ENCODE assay signal across 7 cellular contexts in genomic region chr11:13487661-13488030, GRCh38. TPM values are rescaled to one million over a fixed set of nuclear protein-coding genes. Genes with fewer than 3 reads are reported as not detected.
A peak's percentile ranks its signal among the peaks of the same experiment; 100 is the strongest.
DNase-seq lines count a peak whose midpoint lies in the region; ATAC-seq lines count a peak whose summit lies in the region.

No MANE protein-coding gene starts in this region.

- no peaks in the 10 kb centered on the region for H3K9me3 ChIP-seq in GM23248 (ENCODE audit: low read depth)

- H3K9me3 Mint-ChIP-seq in effector memory CD8-positive, alpha-beta T cell = no peaks in the 10 kb centered on the region

- peak; percentile 76 for ATAC-seq in effector memory CD8-positive, alpha-beta T cell (replicated peaks)
- ATAC-seq in GM21737 (IDR thresholded peaks at IDR 0.05; ENCODE audit: unreplicated experiment) = no peak

- H3K27ac ChIP-seq in GM23248 = no peak overlapping the region

- no peaks in the 10 kb centered on the region for H3K36me3 ChIP-seq in GM23248 (ENCODE audit: low read depth)

- H3F3A ChIP-seq in GM23248 (ENCODE audit: insufficient read depth) = no peaks in the 10 kb centered on the region

- peak overlapping the region; percentile 68 for H3K4me3 ChIP-seq in GM23248

- peaks cover 0 to 9% of the 10 kb centered on the region in 2 donors for H3K27me3 Mint-ChIP-seq in effector memory CD8-positive, alpha-beta T cell

- H3K27ac Mint-ChIP-seq in effector memory CD8-positive, alpha-beta T cell = peak overlapping the region; percentile 44 to 47

- DNase-seq in ELR (ENCODE audit: low read depth) (peak; percentile 22), GM23248 (peak; percentile 49), NCI-H69 (lab: John Stamatoyannopoulos, UW) (peak; percentile 88), pons (ENCODE audit: low spot score) (peak; percentile 8), SW480 (ENCODE audit: low spot score) (no peak)
- DNase-seq in effector memory CD8-positive, alpha-beta T cell = peak in 2 of 3 experiments; percentile 4 to 18

- no peaks in the 10 kb centered on the region for H3K79me2 ChIP-seq in GM23248 (ENCODE audit: insufficient read depth)

- no peaks in the 10 kb centered on the region for H3K36me3 Mint-ChIP-seq in effector memory CD8-positive, alpha-beta T cell (ENCODE audit: insufficient read depth)

- H3K9me2 ChIP-seq in GM23248 (ENCODE audit: insufficient read depth) = no peaks in the 10 kb centered on the region

- H3K9ac ChIP-seq in GM23248 = peak overlapping the region; percentile 45; the same call in 1 of the 2 replicates

- WGBS in GM23248 (ENCODE audit: low coverage in 1 of 2, low lambda C conversion rate in 2 of 2, missing lambda C conversion rate in 2 of 2), 2 experiments = 41 to 47% methylated on average over 5 of the region's 5 CpGs

- peaks cover 5 to 6% of the 10 kb centered on the region in 2 donors for H3K4me1 Mint-ChIP-seq in effector memory CD8-positive, alpha-beta T cell (ENCODE audit: low read depth in 2 of 2)

- H3K27me3 ChIP-seq in GM23248 (replicated peaks; ENCODE audit: insufficient read depth) = no peaks in the 10 kb centered on the region

- peak overlapping the region; percentile 79 for H2AFZ ChIP-seq in GM23248

- no peaks in the 10 kb centered on the region for H4K20me1 ChIP-seq in GM23248 (ENCODE audit: insufficient read depth)

- peak overlapping the region; percentile 39 for H3K4me2 ChIP-seq in GM23248 (ENCODE audit: unreplicated experiment)

- H3K4me3 Mint-ChIP-seq in effector memory CD8-positive, alpha-beta T cell = peak overlapping the region; percentile 61 to 67

- H3K4me1 ChIP-seq in GM23248 (ENCODE audit: insufficient read depth) = no peaks in the 10 kb centered on the region

- in situ Hi-C loops in GM23248 (cut with MboI) = no loop called here

RNA-seq across cellular contexts. Expression of gene PTH, which starts 8.2 kb away (rescaled TPM):
- not detected in 2 replicates for total RNA-seq in GM23248 (2014; rRNA removed; shearing (Covaris generic))
- not detected in 2 replicates for polyA plus RNA-seq in GM23248 (2016; fragmentation: Nextera tagmentation; extraction: Ambion mirVana)

RNA-seq across cellular contexts. Expression of gene BTBD10, which starts 24.6 kb away (rescaled TPM):
- 43.8 and 56.7 TPM in 2 replicates for total RNA-seq in GM23248 (2014; rRNA removed; shearing (Covaris generic))
- 37.7 and 38.6 TPM in 2 replicates for polyA plus RNA-seq in GM23248 (2016; fragmentation: Nextera tagmentation; extraction: Ambion mirVana)
